ENCODE assay signal across 2 cellular contexts in the genomic region with DNA sequence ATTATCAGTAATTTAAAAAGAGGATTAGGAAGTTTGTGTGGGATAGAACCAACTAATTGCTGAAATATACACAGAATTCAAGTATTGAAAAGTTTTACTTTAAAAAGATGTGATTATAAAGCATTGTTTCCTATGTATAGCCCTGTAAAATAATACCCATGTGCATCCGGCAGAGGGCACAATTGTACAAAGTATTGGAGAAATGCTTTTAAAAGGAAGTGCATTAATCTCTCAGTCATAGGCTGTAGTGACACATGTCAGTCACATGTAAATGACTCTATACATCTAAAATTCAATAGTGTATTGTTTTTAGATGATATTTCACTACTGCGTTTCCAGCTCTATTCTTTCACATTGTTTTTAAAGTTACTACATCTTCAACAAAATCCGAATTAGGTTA.
TF ChIP-seq lines count a peak whose summit lies in the region.

No MANE protein-coding gene starts in this region.

TF ChIP-seq in IMR-90, 13 proteins besides CTCF, POLR2A, EP300 and RAD21:
- TF ChIP-seq SMC3 (IDR thresholded peaks at IDR 0.05; ENCODE audit: low read depth, low read length): peak; percentile 65
- TF ChIP-seq CHD1 (IDR thresholded peaks at IDR 0.05; ENCODE audit: low read depth, low read length): no peak

TF ChIP-seq in SK-N-SH, 30 proteins besides CTCF, POLR2A, EP300 and RAD21:
- TF ChIP-seq SMC3 (IDR thresholded peaks at IDR 0.05; ENCODE audit: low read depth, low read length) (peak; percentile 56), MXI1 (IDR thresholded peaks at IDR 0.05; ENCODE audit: low read depth, low read length) (no peak), JUND (IDR thresholded peaks at IDR 0.05) (0 out of 2 replicates have a peak, but pooled peaks have one; percentile 22)
- TF ChIP-seq, protein P1, sequence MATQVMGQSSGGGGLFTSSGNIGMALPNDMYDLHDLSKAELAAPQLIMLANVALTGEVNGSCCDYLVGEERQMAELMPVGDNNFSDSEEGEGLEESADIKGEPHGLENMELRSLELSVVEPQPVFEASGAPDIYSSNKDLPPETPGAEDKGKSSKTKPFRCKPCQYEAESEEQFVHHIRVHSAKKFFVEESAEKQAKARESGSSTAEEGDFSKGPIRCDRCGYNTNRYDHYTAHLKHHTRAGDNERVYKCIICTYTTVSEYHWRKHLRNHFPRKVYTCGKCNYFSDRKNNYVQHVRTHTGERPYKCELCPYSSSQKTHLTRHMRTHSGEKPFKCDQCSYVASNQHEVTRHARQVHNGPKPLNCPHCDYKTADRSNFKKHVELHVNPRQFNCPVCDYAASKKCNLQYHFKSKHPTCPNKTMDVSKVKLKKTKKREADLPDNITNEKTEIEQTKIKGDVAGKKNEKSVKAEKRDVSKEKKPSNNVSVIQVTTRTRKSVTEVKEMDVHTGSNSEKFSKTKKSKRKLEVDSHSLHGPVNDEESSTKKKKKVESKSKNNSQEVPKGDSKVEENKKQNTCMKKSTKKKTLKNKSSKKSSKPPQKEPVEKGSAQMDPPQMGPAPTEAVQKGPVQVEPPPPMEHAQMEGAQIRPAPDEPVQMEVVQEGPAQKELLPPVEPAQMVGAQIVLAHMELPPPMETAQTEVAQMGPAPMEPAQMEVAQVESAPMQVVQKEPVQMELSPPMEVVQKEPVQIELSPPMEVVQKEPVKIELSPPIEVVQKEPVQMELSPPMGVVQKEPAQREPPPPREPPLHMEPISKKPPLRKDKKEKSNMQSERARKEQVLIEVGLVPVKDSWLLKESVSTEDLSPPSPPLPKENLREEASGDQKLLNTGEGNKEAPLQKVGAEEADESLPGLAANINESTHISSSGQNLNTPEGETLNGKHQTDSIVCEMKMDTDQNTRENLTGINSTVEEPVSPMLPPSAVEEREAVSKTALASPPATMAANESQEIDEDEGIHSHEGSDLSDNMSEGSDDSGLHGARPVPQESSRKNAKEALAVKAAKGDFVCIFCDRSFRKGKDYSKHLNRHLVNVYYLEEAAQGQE (IDR thresholded peaks at IDR 0.05; ENCODE audit: low read depth, low read length): no peak
- TF ChIP-seq, protein P2, sequence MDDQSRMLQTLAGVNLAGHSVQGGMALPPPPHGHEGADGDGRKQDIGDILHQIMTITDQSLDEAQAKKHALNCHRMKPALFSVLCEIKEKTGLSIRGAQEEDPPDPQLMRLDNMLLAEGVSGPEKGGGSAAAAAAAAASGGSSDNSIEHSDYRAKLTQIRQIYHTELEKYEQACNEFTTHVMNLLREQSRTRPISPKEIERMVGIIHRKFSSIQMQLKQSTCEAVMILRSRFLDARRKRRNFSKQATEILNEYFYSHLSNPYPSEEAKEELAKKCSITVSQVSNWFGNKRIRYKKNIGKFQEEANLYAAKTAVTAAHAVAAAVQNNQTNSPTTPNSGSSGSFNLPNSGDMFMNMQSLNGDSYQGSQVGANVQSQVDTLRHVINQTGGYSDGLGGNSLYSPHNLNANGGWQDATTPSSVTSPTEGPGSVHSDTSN (IDR thresholded peaks at IDR 0.05): peak; percentile 98
